8 cellular contexts compared by ENCODE assay signal in genomic region chr7:21945374-21946227, GRCh38. TPM values are rescaled to one million over a fixed set of nuclear protein-coding genes. Genes with fewer than 3 reads are reported as not detected.
DNase-seq lines count a peak whose midpoint lies in the region; ATAC-seq and TF ChIP-seq lines count a peak whose summit lies in the region.

TSS of gene CDCA7L (minus strand) at chr7:21945899. CDS start at chr7:21945804, 95 bp downstream.

- H3K9me3 ChIP-seq in tibial nerve, result no peaks in the 10 kb centered on the region

- TF ChIP-seq CTCF in omental fat pad (IDR thresholded peaks at IDR 0.05) (no peak), tibial nerve (IDR thresholded peaks at IDR 0.05) (peak in 1 of 5 experiments; percentile 37)

- no peaks in the 10 kb centered on the region for H3K27me3 Mint-ChIP-seq in activated naive CD4-positive, alpha-beta T cell treated with anti-CD3 and anti-CD28 coated beads for 36 hours (ENCODE audit: low read depth)

- H3K9me3 Mint-ChIP-seq in activated naive CD4-positive, alpha-beta T cell treated with anti-CD3 and anti-CD28 coated beads for 36 hours, result no peaks in the 10 kb centered on the region

- peak within 1 kb of the TSS; percentile 86 for H3K4me3 Mint-ChIP-seq in activated naive CD4-positive, alpha-beta T cell treated with anti-CD3 and anti-CD28 coated beads for 36 hours

- TF ChIP-seq EP300 in Ishikawa (IDR thresholded peaks at IDR 0.05; ENCODE audit: borderline replicate concordance), result peak; percentile 62
- TF ChIP-seq EP300 in tibial nerve (IDR thresholded peaks at IDR 0.05), result peak in 1 of 2 donors; percentile 61

- CTCF ChIA-PET in activated naive CD4-positive, alpha-beta T cell treated with anti-CD3 and anti-CD28 coated beads for 36 hours (lab: Charles Lee), result interaction anchor here (0.6 to 1.0 kb wide), 3 partner anchors 18 to 992 kb away, joined by 3 to 4 read pairs (median 4); no protein-coding TSS in a partner anchor

- peak; percentile 92 for DNase-seq in Daoy (ENCODE audit: low read depth)
- DNase-seq in RPMI8226, result peak; percentile 96
- peak; percentile 85 for DNase-seq in activated naive CD4-positive, alpha-beta T cell treated with anti-CD3 and anti-CD28 coated beads for 36 hours
- DNase-seq in globus pallidus (ENCODE audit: low spot score), result peak; percentile 72
- no peak for DNase-seq in omental fat pad (ENCODE audit: low spot score)
- DNase-seq in tibial nerve (ENCODE audit: low spot score in 2 of 2), result peak in 1 of 2 donors; percentile 41

- peaks cover 64% of the 10 kb centered on the region for H3K4me1 Mint-ChIP-seq in activated naive CD4-positive, alpha-beta T cell treated with anti-CD3 and anti-CD28 coated beads for 36 hours (ENCODE audit: low read depth)

- ATAC-seq in GM21723 (IDR thresholded peaks at IDR 0.05; ENCODE audit: unreplicated experiment) (peak; percentile 89), omental fat pad (ENCODE audit: low FRiP score) (peak; percentile 93)

- peaks cover 0 to 24% (median 0%) of the 10 kb centered on the region in 4 donors for H3K4me1 ChIP-seq in tibial nerve

- peaks cover 13% of the 10 kb centered on the region for H3K36me3 Mint-ChIP-seq in activated naive CD4-positive, alpha-beta T cell treated with anti-CD3 and anti-CD28 coated beads for 36 hours (ENCODE audit: low read depth)

- H3K36me3 ChIP-seq in tibial nerve, result no peaks in the 10 kb centered on the region

- peak within 1 kb of the TSS; percentile 55 to 70 (median 63) for H3K4me3 ChIP-seq in tibial nerve

- peak within 1 kb of the TSS; percentile 84 for H3K27ac Mint-ChIP-seq in activated naive CD4-positive, alpha-beta T cell treated with anti-CD3 and anti-CD28 coated beads for 36 hours

- intact Hi-C loops in activated naive CD4-positive, alpha-beta T cell treated with anti-CD3 and anti-CD28 coated beads for 36 hours (cut with micrococcal nuclease), result loop anchor here (5.0 to 10.0 kb wide), 6 partner anchors 137 to 1649 kb away; partner anchors contain the start of genes CCDC126, HYCC1, KLHL7 and SP8

- no peaks in the 10 kb centered on the region for H3K27me3 ChIP-seq in tibial nerve

- WGBS in tibial nerve, 2 donors, result 1% methylated on average over 36 to 78 of the region's 86 CpGs

- TF ChIP-seq POLR2A in tibial nerve (IDR thresholded peaks at IDR 0.05), result peak in 1 of 2 donors; percentile 36

- peak within 1 kb of the TSS; percentile 57 to 86 (median 78) for H3K27ac ChIP-seq in tibial nerve

- TF ChIP-seq RAD21 in Ishikawa (IDR thresholded peaks at IDR 0.05; ENCODE audit: low read depth), result no peak; the same call in 1 of the 2 replicates

TF ChIP-seq in Ishikawa, 13 proteins besides CTCF, POLR2A, EP300 and RAD21:
- TF ChIP-seq MAX (IDR thresholded peaks at IDR 0.05) (peak; percentile 91), NFIC (IDR thresholded peaks at IDR 0.05) (peak; percentile 17; the same call in 1 of the 2 replicates), TEAD4 (IDR thresholded peaks at IDR 0.05) (peak; percentile 59), TAF1 (IDR thresholded peaks at IDR 0.05; ENCODE audit: low read depth) (peak; percentile 81), USF1 (IDR thresholded peaks at IDR 0.05) (no peak; the same call in 1 of the 2 replicates), FOXM1 (IDR thresholded peaks at IDR 0.05; ENCODE audit: borderline replicate concordance, low read depth) (no peak), ZBTB7A (IDR thresholded peaks at IDR 0.05; ENCODE audit: low read depth) (peak; percentile 66; the same call in 1 of the 2 replicates), CREB1 (IDR thresholded peaks at IDR 0.05; ENCODE audit: low read depth) (no peak), REST (IDR thresholded peaks at IDR 0.05; ENCODE audit: low read depth) (no peak), CEBPB (IDR thresholded peaks at IDR 0.05) (no peak), EGR1 (IDR thresholded peaks at IDR 0.05) (peak; percentile 41), YY1 (IDR thresholded peaks at IDR 0.05; ENCODE audit: low read depth) (peak; percentile 21; the same call in 1 of the 2 replicates), TCF12 (IDR thresholded peaks at IDR 0.05; ENCODE audit: low read depth) (peak; percentile 25)

RNA-seq across cellular contexts. Expression of gene CDCA7L, which starts in this region (rescaled TPM):
- 102 and 166 TPM in 2 replicates for total RNA-seq in Daoy (2014; rRNA removed; shearing (Covaris generic))
- 100 to 1,000 TPM; 101 to 103 TPM for total RNA-seq in activated naive CD4-positive, alpha-beta T cell treated with anti-CD3 and anti-CD28 coated beads for 36 hours
- 10 to 100 TPM in 2 of 4 donors, 1 to 10 TPM in 2; 8.2 to 20.0 (median 10.6) TPM for total RNA-seq in omental fat pad
- 10 to 100 TPM in 2 of 4 donors, 1 to 10 TPM in 2; 7.4 to 16.9 (median 10.8) TPM for total RNA-seq in tibial nerve
